ENCODE assay signal across 22 cellular contexts in the genomic region with DNA sequence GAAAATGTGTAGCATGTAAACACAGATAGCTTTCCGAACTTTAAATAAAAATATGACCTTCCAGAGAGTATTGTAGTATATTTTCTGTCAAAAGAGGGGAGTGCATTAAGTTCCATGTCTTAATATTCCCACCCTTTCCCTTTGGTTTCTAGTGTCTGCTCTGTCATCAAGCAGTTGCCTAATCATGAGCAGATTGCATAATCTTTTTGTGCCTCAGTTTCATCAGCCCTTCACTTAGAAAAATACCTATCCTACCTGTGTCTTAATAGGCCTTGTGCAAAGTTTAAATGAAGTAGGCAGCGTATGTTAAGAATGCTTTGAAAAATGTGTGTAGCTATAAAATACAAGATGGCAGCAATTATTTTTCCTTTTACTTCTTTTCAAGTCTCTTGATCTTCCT. TPM values are rescaled to one million over a fixed set of nuclear protein-coding genes. Genes with fewer than 3 reads are reported as not detected.
DNase-seq lines count a peak whose midpoint lies in the region; ATAC-seq, FAIRE-seq and TF ChIP-seq lines count a peak whose summit lies in the region.
"Had no signal": no experiment of that assay in that cellular context is flagged by ENCODE, and none has a peak within 500 bp of the region (broad histone marks: within the 10 kb centered on the region; RNA-seq: fewer than 3 reads in every experiment).

No MANE protein-coding gene starts in this region.

- peaks cover 3% of the 10 kb centered on the region for H3K4me1 Mint-ChIP-seq in activated B cell treated with CpG ODN at 0.5 μM for 24 hours

- no peak for ATAC-seq in A549
- no peak for ATAC-seq in activated B cell treated with CpG ODN at 0.5 μM for 24 hours (ENCODE audit: low read depth)
- no peak for ATAC-seq in HG02852 (IDR thresholded peaks at IDR 0.05; ENCODE audit: unreplicated experiment)
- ATAC-seq in HG02798 (IDR thresholded peaks at IDR 0.05; ENCODE audit: poor library complexity, unreplicated experiment): no peak
- ATAC-seq: PC-3 had no signal

- peak overlapping the region; percentile 0 for H3K27ac Mint-ChIP-seq in activated B cell treated with CpG ODN at 0.5 μM for 24 hours

- no peak for TF ChIP-seq RAD21 in A549 (conservative IDR thresholded peaks at IDR 0.05 in 1 of 2, IDR thresholded peaks at IDR 0.05 in 1 of 2)

- POLR2A ChIA-PET in A549 (lab: Yijun Ruan, JAX) (interaction anchor here (0.6 to 1.9 kb wide), 2 partner anchors 67 to 98 kb away, joined by 3 to 6 read pairs; a partner anchor contains a TSS), activated B cell treated with CpG ODN at 0.5 μM for 24 hours (lab: Charles Lee) (interaction anchor here (1.0 to 1.1 kb wide), 2 partner anchors 96 to 289 kb away, joined by 3 to 5 read pairs; no protein-coding TSS in a partner anchor)

- no peak overlapping the region for H3K4me2 ChIP-seq in A549
- H3K4me2 ChIP-seq: BLaER1 treated with 17β-estradiol and CSF1 and Interleukin-3, amounts not matched to agents 10 nM and 100 nM; KMS-11 had no signal

- H3K9me3 ChIP-seq in A549: no peaks in the 10 kb centered on the region
- H3K9me3 ChIP-seq: BLaER1 treated with 17β-estradiol and CSF1 and Interleukin-3, amounts not matched to agents 10 nM and 100 nM; HAP-1 had no signal

- no peak for FAIRE-seq in A549 (lab: Jason Lieb, UNC)
- FAIRE-seq in GM19239 (lab: Jason Lieb, UNC): peak; percentile 33
- FAIRE-seq: D721Med, GM12892, GM18507 had no signal

- H3K4me1 ChIP-seq in A549: peaks cover 9% of the 10 kb centered on the region; the same call in 2 of the 3 replicates

- DNase-seq in A549 (ENCODE audit: low read depth in 1 of 2, low spot score in 1 of 2) (no peak), GM19239 (ENCODE audit: insufficient read length, low spot score) (no peak), activated B cell treated with CpG ODN at 0.5 μM for 24 hours (no peak), epithelial cell of prostate (ENCODE audit: low read depth, low spot score) (no peak), caudate nucleus (lab: John Stamatoyannopoulos, UW) (no peak), posterior vena cava (ENCODE audit: low spot score) (no peak)
- DNase-seq: DMS79, NCI-H1436, NCI-H1930, NCI-H226, NCI-H524, PC-3, RPMI8226, SIG-M5 had no signal

- TF ChIP-seq CTCF in A549 (IDR thresholded peaks at IDR 0.05): no peak
- TF ChIP-seq CTCF in activated B cell treated with CpG ODN at 0.5 μM for 24 hours (IDR thresholded peaks at IDR 0.05): no peak

- TF ChIP-seq POLR2A in A549 (IDR thresholded peaks at IDR 0.05; ENCODE audit: low read length): no peak

- intact Hi-C loops in activated B cell treated with CpG ODN at 0.5 μM for 24 hours (cut with micrococcal nuclease) (no loop called here), posterior vena cava (cut with DNase I) (loop anchor here in 1 of 2 donors (10.0 kb wide), 1 partner anchor 288 kb away; no protein-coding TSS in a partner anchor)

- H3K4me3 Mint-ChIP-seq in activated B cell treated with CpG ODN at 0.5 μM for 24 hours: no peak overlapping the region

- no peak overlapping the region for H3K4me3 ChIP-seq in A549
- H3K4me3 ChIP-seq: BLaER1 treated with 17β-estradiol and CSF1 and Interleukin-3, amounts not matched to agents 10 nM and 100 nM; HAP-1 had no signal

- TF ChIP-seq EP300 in A549 (IDR thresholded peaks at IDR 0.05): no peak

- 95% methylated on average over 2 of the region's 2 CpGs for WGBS in A549 (ENCODE audit: missing lambda C conversion rate)

- H3K27ac ChIP-seq in A549: no peak overlapping the region
- H3K27ac ChIP-seq in epithelial cell of prostate: peak overlapping the region; percentile 41
- no peak overlapping the region for H3K27ac ChIP-seq in caudate nucleus (ENCODE audit: low read depth, low read length)
- H3K27ac ChIP-seq: BLaER1 treated with 17β-estradiol and CSF1 and Interleukin-3, amounts not matched to agents 10 nM and 100 nM; KMS-11 had no signal

- H3K27me3 Mint-ChIP-seq in activated B cell treated with CpG ODN at 0.5 μM for 24 hours: no peaks in the 10 kb centered on the region

- H3K36me3 Mint-ChIP-seq in activated B cell treated with CpG ODN at 0.5 μM for 24 hours (ENCODE audit: low read depth): peaks cover 51% of the 10 kb centered on the region

- CTCF ChIA-PET in A549 (lab: Yijun Ruan, JAX): interaction anchor here (0.6 to 10.2 kb wide), 9 partner anchors 10 to 316 kb away, joined by 3 to 206 read pairs (median 3); no protein-coding TSS in a partner anchor
- CTCF ChIA-PET in activated B cell treated with CpG ODN at 0.5 μM for 24 hours (lab: Charles Lee): interaction anchor here (3.5 to 5.5 kb wide), 2 partner anchors 98 to 290 kb away, joined by 14 to 77 read pairs; a partner anchor contains a TSS

- no peaks in the 10 kb centered on the region for H3K9me3 Mint-ChIP-seq in activated B cell treated with CpG ODN at 0.5 μM for 24 hours

TF ChIP-seq in A549, 52 proteins besides CTCF, POLR2A, EP300 and RAD21:
- TF ChIP-seq MYC (IDR thresholded peaks at IDR 0.05; ENCODE audit: borderline replicate concordance, low read length) (no peak), CEBPB (IDR thresholded peaks at IDR 0.05) (peak; percentile 62; a peak in 3 of 4 replicates)

RNA-seq across cellular contexts. Expression of a gene that starts 52.8 kb away (rescaled TPM):
- 10.4 and 18.2 TPM in 2 replicates for polyA plus RNA-seq in A549 (2011; rRNA removed)
- 4.7 and 6.3 TPM in 2 replicates for polyA plus RNA-seq in A549 (2012; cell fraction: cytosol; rRNA removed)
- polyA plus RNA-seq in A549 (2012; cell fraction: nucleus; rRNA removed): 16.2 and 20.8 TPM in 2 replicates
- 11.0 to 13.8 TPM (median 12.1 TPM) in 3 replicates for polyA plus RNA-seq in A549 (2017; fragmentation: RNase III; extraction: RNeasy Plus Mini Kit Qiagen cat#74134 plus additional on column Dnase treatment)
- polyA minus RNA-seq in A549 (2011; rRNA and poly(A)+ RNA removed): 3.2 and 3.8 TPM in 2 replicates
- 4.4 and 5.0 TPM in 2 replicates for total RNA-seq in activated B cell treated with CpG ODN at 0.5 μM for 24 hours
- 1 to 10 TPM; 5.7 to 8.4 TPM for total RNA-seq in posterior vena cava
